In the genomic region with DNA sequence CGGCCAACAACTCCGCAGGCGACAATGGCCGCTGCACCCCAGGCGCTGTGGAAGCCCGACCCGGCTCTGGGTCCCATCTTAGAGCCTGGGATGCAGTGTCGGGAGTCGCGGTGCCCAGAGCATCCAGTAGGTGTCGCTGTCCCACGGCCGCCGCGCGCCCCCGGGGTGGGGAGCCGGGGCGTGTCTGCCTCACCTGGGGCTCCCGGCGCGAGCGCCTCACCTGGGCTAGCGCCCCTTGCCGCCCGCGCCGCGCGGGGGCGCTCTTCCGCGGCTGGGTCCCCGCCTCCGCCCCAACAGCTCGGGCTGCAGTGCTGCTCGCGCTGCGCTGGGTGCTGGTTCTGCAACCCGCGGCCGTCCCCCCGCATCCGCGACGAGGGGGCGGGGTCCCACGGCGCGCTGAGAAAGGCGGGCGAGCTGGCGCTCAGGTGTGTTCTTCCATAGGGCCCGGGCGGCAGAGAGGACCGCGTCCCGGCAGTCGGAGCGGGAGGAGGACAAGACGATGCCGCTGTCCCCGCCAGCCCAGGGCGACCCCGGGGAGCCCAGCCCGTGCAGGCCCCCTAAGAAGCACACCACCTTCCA, we compare ENCODE assay signal across 8 cellular contexts. TPM values are rescaled to one million over a fixed set of nuclear protein-coding genes. Genes with fewer than 3 reads are reported as not detected.
DNase-seq lines count a peak whose midpoint lies in the region; ATAC-seq and TF ChIP-seq lines count a peak whose summit lies in the region.

A gene with protein sequence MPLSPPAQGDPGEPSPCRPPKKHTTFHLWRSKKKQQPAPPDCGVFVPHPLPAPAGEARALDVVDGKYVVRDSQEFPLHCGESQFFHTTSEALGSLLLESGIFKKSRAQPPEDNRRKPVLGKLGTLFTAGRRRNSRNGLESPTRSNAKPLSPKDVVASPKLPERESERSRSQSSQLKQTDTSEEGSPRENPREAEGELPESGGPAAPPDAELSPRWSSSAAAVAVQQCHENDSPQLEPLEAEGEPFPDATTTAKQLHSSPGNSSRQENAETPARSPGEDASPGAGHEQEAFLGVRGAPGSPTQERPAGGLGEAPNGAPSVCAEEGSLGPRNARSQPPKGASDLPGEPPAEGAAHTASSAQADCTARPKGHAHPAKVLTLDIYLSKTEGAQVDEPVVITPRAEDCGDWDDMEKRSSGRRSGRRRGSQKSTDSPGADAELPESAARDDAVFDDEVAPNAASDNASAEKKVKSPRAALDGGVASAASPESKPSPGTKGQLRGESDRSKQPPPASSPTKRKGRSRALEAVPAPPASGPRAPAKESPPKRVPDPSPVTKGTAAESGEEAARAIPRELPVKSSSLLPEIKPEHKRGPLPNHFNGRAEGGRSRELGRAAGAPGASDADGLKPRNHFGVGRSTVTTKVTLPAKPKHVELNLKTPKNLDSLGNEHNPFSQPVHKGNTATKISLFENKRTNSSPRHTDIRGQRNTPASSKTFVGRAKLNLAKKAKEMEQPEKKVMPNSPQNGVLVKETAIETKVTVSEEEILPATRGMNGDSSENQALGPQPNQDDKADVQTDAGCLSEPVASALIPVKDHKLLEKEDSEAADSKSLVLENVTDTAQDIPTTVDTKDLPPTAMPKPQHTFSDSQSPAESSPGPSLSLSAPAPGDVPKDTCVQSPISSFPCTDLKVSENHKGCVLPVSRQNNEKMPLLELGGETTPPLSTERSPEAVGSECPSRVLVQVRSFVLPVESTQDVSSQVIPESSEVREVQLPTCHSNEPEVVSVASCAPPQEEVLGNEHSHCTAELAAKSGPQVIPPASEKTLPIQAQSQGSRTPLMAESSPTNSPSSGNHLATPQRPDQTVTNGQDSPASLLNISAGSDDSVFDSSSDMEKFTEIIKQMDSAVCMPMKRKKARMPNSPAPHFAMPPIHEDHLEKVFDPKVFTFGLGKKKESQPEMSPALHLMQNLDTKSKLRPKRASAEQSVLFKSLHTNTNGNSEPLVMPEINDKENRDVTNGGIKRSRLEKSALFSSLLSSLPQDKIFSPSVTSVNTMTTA (N-terminal part only) (plus strand): TSS at position 308 of the 579 bp plus-strand sequence. CDS start 192 bp downstream, at position 500.

- CTCF ChIA-PET in activated B cell treated with CpG ODN at 0.5 μM for 24 hours (lab: Charles Lee) = interaction anchor here (0.9 to 1.3 kb wide), 2 partner anchors 35 to 151 kb away, joined by 3 read pairs; a partner anchor contains a TSS

- no peaks in the 10 kb centered on the region for H3K36me3 Mint-ChIP-seq in activated B cell treated with CpG ODN at 0.5 μM for 24 hours (ENCODE audit: low read depth)

- DNase-seq in DMS53 (lab: John Stamatoyannopoulos, UW) (peak; percentile 88), H7 (peak; percentile 98), NCI-H1694 (lab: John Stamatoyannopoulos, UW) (peak; percentile 36), activated B cell treated with CpG ODN at 0.5 μM for 24 hours (peak; percentile 67), cardiac fibroblast (ENCODE audit: low read depth in 2 of 2) (peak in 1 of 2 donors; percentile 22), kidney epithelial cell (ENCODE audit: low read depth) (no peak), DMS114 treated with DMSO at 0.1 percent for 48 hours (lab: John Stamatoyannopoulos, UW; ENCODE audit: unreplicated experiment) (no peak)
- DNase-seq in stimulated activated CD4-positive, alpha-beta T cell treated with anti-CD3 and anti-CD28 coated beads, Interleukin-1b, Interleukin-23, amount 100 ng/mL, for 24 hours (ENCODE audit: low read depth in 4 of 4, low spot score in 1 of 4) = peak; percentile 43 to 53 (median 46)

- H3K4me1 Mint-ChIP-seq in activated B cell treated with CpG ODN at 0.5 μM for 24 hours = peaks cover 11% of the 10 kb centered on the region

- POLR2A ChIA-PET in activated B cell treated with CpG ODN at 0.5 μM for 24 hours (lab: Charles Lee) = no interaction called here

- peak within 1 kb of the TSS; percentile 85 for H3K4me3 Mint-ChIP-seq in activated B cell treated with CpG ODN at 0.5 μM for 24 hours

- no peaks in the 10 kb centered on the region for H3K9me3 Mint-ChIP-seq in activated B cell treated with CpG ODN at 0.5 μM for 24 hours

- H3K4me3 ChIP-seq in H7 (ENCODE audit: insufficient read depth, low read depth, low read length) = peak within 1 kb of the TSS; percentile 67
- peak within 1 kb of the TSS; percentile 32 to 48 for H3K4me3 ChIP-seq in cardiac fibroblast (replicated peaks in 1 of 2; ENCODE audit: low read depth in 2 of 2, low read length in 2 of 2)
- peak within 1 kb of the TSS; percentile 54 for H3K4me3 ChIP-seq in kidney epithelial cell (ENCODE audit: low read depth, low read length)

- intact Hi-C loops in activated B cell treated with CpG ODN at 0.5 μM for 24 hours (cut with micrococcal nuclease) = loop anchor here (2.0 to 5.0 kb wide), 3 partner anchors 150 to 757 kb away; a partner anchor contains a TSS

- no peaks in the 10 kb centered on the region for H3K36me3 ChIP-seq in H7 (replicated peaks; ENCODE audit: control insufficient read depth, insufficient read depth, low read length)
- no peaks in the 10 kb centered on the region for H3K36me3 ChIP-seq in kidney epithelial cell (ENCODE audit: control insufficient read depth, insufficient read depth, low read length)

- no peak within 1 kb of the TSS for H3K27ac Mint-ChIP-seq in activated B cell treated with CpG ODN at 0.5 μM for 24 hours

- H3K27me3 ChIP-seq in H7 (ENCODE audit: control insufficient read depth, insufficient read depth, low read length) = peaks cover 13% of the 10 kb centered on the region
- peaks cover 12% of the 10 kb centered on the region for H3K27me3 ChIP-seq in kidney epithelial cell (ENCODE audit: control insufficient read depth, insufficient read depth, low read length)

- TF ChIP-seq CTCF in activated B cell treated with CpG ODN at 0.5 μM for 24 hours (IDR thresholded peaks at IDR 0.05) (peak; percentile 80), cardiac fibroblast (IDR thresholded peaks at IDR 0.05; ENCODE audit: low read depth, low read length) (peak; percentile 72), kidney epithelial cell (IDR thresholded peaks at IDR 0.05; ENCODE audit: insufficient read depth, low read length, poor library complexity, severe bottlenecking) (peak; percentile 71)

- ATAC-seq in activated B cell treated with CpG ODN at 0.5 μM for 24 hours (ENCODE audit: low read depth) = peak; percentile 80

- H3K27me3 Mint-ChIP-seq in activated B cell treated with CpG ODN at 0.5 μM for 24 hours = peaks cover 29% of the 10 kb centered on the region

RNA-seq across cellular contexts. Expression of the gene that starts here (rescaled TPM):
- 0.66 and 1.3 TPM in 2 replicates for total RNA-seq in H7 (2014; rRNA removed; shearing (Covaris generic))
- total RNA-seq in activated B cell treated with CpG ODN at 0.5 μM for 24 hours = 32.3 and 33.6 TPM in 2 replicates
- total RNA-seq in kidney epithelial cell = 4.4 TPM in 2 replicates

Comparison
In these comparisons a context has a peak if more than half of its experiments do, and no peak if none do; other contexts are left out.
1. DNase-seq: peak in DMS53 (single experiment), H7 (single experiment), NCI-H1694 (single experiment), activated B cell treated with CpG ODN at 0.5 μM for 24 hours (single experiment) and stimulated activated CD4-positive, alpha-beta T cell treated with anti-CD3 and anti-CD28 coated beads, Interleukin-1b, Interleukin-23, amount 100 ng/mL, for 24 hours (4 of 4); none in kidney epithelial cell (single experiment) and DMS114 treated with DMSO at 0.1 percent for 48 hours (single experiment).
2. Peak in every context shown above with its lines, with median percentiles within 50 percentile points of each other: H3K4me3 ChIP-seq and CTCF ChIP-seq.